In genomic region chr6:158627168-158627939, GRCh38 we compare ENCODE assay signal across 20 cellular contexts. TPM values are rescaled to one million over a fixed set of nuclear protein-coding genes. Genes with fewer than 3 reads are reported as not detected.
DNase-seq lines count a peak whose midpoint lies in the region; ATAC-seq and TF ChIP-seq lines count a peak whose summit lies in the region.
"Had no signal": no experiment of that assay in that cellular context is flagged by ENCODE, and none has a peak within 500 bp of the region (broad histone marks: within the 10 kb centered on the region; RNA-seq: fewer than 3 reads in every experiment).

No MANE protein-coding gene starts in this region.

- ATAC-seq in CD4-positive, CD25-positive, alpha-beta regulatory T cell (ENCODE audit: low read depth in 2 of 2): no peak
- ATAC-seq in natural killer cell (no peak), HG03097 (IDR thresholded peaks at IDR 0.05; ENCODE audit: low FRiP score, unreplicated experiment) (no peak)
- ATAC-seq: foreskin keratinocyte, psoas muscle had no signal

- intact Hi-C loops in CD14-positive monocyte (cut with micrococcal nuclease): no loop called here
- intact Hi-C loops in activated T-helper 2 cell treated with anti-CD3 and anti-CD28 coated beads, Interferon-gamma antibody, Interleukin-2, Interleukin-4, amounts not matched to agents 10 μg/mL and 5 μg/mL and 100 μg/mL, durations not matched to agents 14 hours and 24 hours and 36 hours (cut with micrococcal nuclease): no loop called here
- intact Hi-C loops in natural killer cell (cut with micrococcal nuclease): no loop called here

- H3K27ac Mint-ChIP-seq in CD14-positive monocyte (peak overlapping the region in 4 of 7 donors; percentile 20 to 65 (median 48)), natural killer cell (peak overlapping the region; percentile 82 to 90), HFFc6 (no peak overlapping the region)
- H3K27ac Mint-ChIP-seq in CD4-positive, CD25-positive, alpha-beta regulatory T cell: peak overlapping the region in 2 of 3 donors; percentile 76 to 83
- H3K27ac Mint-ChIP-seq in activated T-helper 2 cell treated with anti-CD3 and anti-CD28 coated beads, Interferon-gamma antibody, Interleukin-2, Interleukin-4, amounts not matched to agents 10 μg/mL and 5 μg/mL and 100 μg/mL, durations not matched to agents 14 hours and 24 hours and 36 hours: peak overlapping the region; percentile 8

- no peaks in the 10 kb centered on the region for H3K9me3 ChIP-seq in CD4-positive, CD25-positive, alpha-beta regulatory T cell (ENCODE audit: control insufficient read depth in 2 of 2, low read length in 2 of 2)
- H3K9me3 ChIP-seq: psoas muscle had no signal

- H3K4me3 Mint-ChIP-seq in CD14-positive monocyte (no peak overlapping the region), natural killer cell (no peak overlapping the region), HFFc6 (no peak overlapping the region)
- H3K4me3 Mint-ChIP-seq in CD4-positive, CD25-positive, alpha-beta regulatory T cell: no peak overlapping the region
- H3K4me3 Mint-ChIP-seq in activated T-helper 2 cell treated with anti-CD3 and anti-CD28 coated beads, Interferon-gamma antibody, Interleukin-2, Interleukin-4, amounts not matched to agents 10 μg/mL and 5 μg/mL and 100 μg/mL, durations not matched to agents 14 hours and 24 hours and 36 hours (ENCODE audit: low read depth): no peak overlapping the region

- H3K27me3 ChIP-seq in CD4-positive, CD25-positive, alpha-beta regulatory T cell (ENCODE audit: control insufficient read depth, insufficient read depth, low read length): no peaks in the 10 kb centered on the region
- H3K27me3 ChIP-seq: foreskin keratinocyte had no signal

- H3K27ac ChIP-seq in CD4-positive, CD25-positive, alpha-beta regulatory T cell (ENCODE audit: insufficient read depth, low read length, poor library complexity, severe bottlenecking): no peak overlapping the region
- H3K27ac ChIP-seq: foreskin keratinocyte, PC-9, psoas muscle had no signal

- H3K4me1 Mint-ChIP-seq in CD14-positive monocyte: peaks cover 10% of the 10 kb centered on the region
- peaks cover 7 to 12% (median 8%) of the 10 kb centered on the region in 4 donors for H3K4me1 Mint-ChIP-seq in CD4-positive, CD25-positive, alpha-beta regulatory T cell
- H3K4me1 Mint-ChIP-seq in activated T-helper 2 cell treated with anti-CD3 and anti-CD28 coated beads, Interferon-gamma antibody, Interleukin-2, Interleukin-4, amounts not matched to agents 10 μg/mL and 5 μg/mL and 100 μg/mL, durations not matched to agents 14 hours and 24 hours and 36 hours (ENCODE audit: low read depth): peaks cover 24% of the 10 kb centered on the region
- H3K4me1 Mint-ChIP-seq in natural killer cell: peaks cover 48 to 49% of the 10 kb centered on the region in 2 donors
- peaks cover 27% of the 10 kb centered on the region for H3K4me1 Mint-ChIP-seq in HFFc6 (ENCODE audit: low read depth)

- no peaks in the 10 kb centered on the region for H3K9me3 Mint-ChIP-seq in CD14-positive monocyte
- H3K9me3 Mint-ChIP-seq in CD4-positive, CD25-positive, alpha-beta regulatory T cell: peaks cover 0 to 2% (median 0%) of the 10 kb centered on the region in 7 donors
- H3K9me3 Mint-ChIP-seq in activated T-helper 2 cell treated with anti-CD3 and anti-CD28 coated beads, Interferon-gamma antibody, Interleukin-2, Interleukin-4, amounts not matched to agents 10 μg/mL and 5 μg/mL and 100 μg/mL, durations not matched to agents 14 hours and 24 hours and 36 hours: no peaks in the 10 kb centered on the region
- peaks cover 4 to 6% of the 10 kb centered on the region in 2 donors for H3K9me3 Mint-ChIP-seq in natural killer cell
- no peaks in the 10 kb centered on the region for H3K9me3 Mint-ChIP-seq in HFFc6

- no peak for DNase-seq in CD14-positive monocyte (ENCODE audit: low spot score)
- DNase-seq in CD4-positive, CD25-positive, alpha-beta regulatory T cell: no peak
- no peak for DNase-seq in activated T-helper 2 cell treated with anti-CD3 and anti-CD28 coated beads, Interferon-gamma antibody, Interleukin-2, Interleukin-4, amounts not matched to agents 10 μg/mL and 5 μg/mL and 100 μg/mL, durations not matched to agents 14 hours and 24 hours and 36 hours (ENCODE audit: low spot score)
- DNase-seq in natural killer cell: no peak
- DNase-seq in H4 (ENCODE audit: low spot score): no peak
- DNase-seq in HFFc6: no peak
- DNase-seq: activated CD4-positive, CD25-positive, alpha-beta regulatory T cell; activated effector memory CD4-positive, alpha-beta T cell treated with anti-CD3 and anti-CD28 coated beads, Interleukin-2, amount 50 U/mL, for 16 hours; C1 segment of cervical spinal cord; DND-41; foreskin keratinocyte; mesendoderm; NCI-H187; NCI-H524 treated with DMSO at 0.1 percent for 48 hours; PC-9; psoas muscle; stimulated activated CD4-positive, alpha-beta T cell treated with anti-CD3 and anti-CD28 coated beads, Interleukin-15, amount 100 ng/mL, for 24 hours; SW 1271; trophoblast cell had no signal

- H3K36me3 Mint-ChIP-seq in CD14-positive monocyte (peaks cover 75 to 89% of the 10 kb centered on the region in 2 donors), natural killer cell (peaks cover 21% of the 10 kb centered on the region), HFFc6 (ENCODE audit: low read depth) (peaks cover 39% of the 10 kb centered on the region; the same call in 1 of the 2 replicates)
- peaks cover 44% of the 10 kb centered on the region for H3K36me3 Mint-ChIP-seq in CD4-positive, CD25-positive, alpha-beta regulatory T cell
- peaks cover 75% of the 10 kb centered on the region for H3K36me3 Mint-ChIP-seq in activated T-helper 2 cell treated with anti-CD3 and anti-CD28 coated beads, Interferon-gamma antibody, Interleukin-2, Interleukin-4, amounts not matched to agents 10 μg/mL and 5 μg/mL and 100 μg/mL, durations not matched to agents 14 hours and 24 hours and 36 hours (ENCODE audit: low read depth)

- H3K36me3 ChIP-seq in CD4-positive, CD25-positive, alpha-beta regulatory T cell (ENCODE audit: control insufficient read depth, insufficient read depth, low read length): peaks cover 81% of the 10 kb centered on the region

- H3K4me1 ChIP-seq in CD4-positive, CD25-positive, alpha-beta regulatory T cell (ENCODE audit: control insufficient read depth, insufficient read depth, low read length, poor library complexity, severe bottlenecking): no peaks in the 10 kb centered on the region
- H3K4me1 ChIP-seq: foreskin keratinocyte had no signal

- H3K27me3 Mint-ChIP-seq in CD14-positive monocyte (ENCODE audit: low read depth in 3 of 3) (peaks cover 0 to 2% (median 0%) of the 10 kb centered on the region in 3 donors), natural killer cell (ENCODE audit: low read depth in 2 of 2) (no peaks in the 10 kb centered on the region), HFFc6 (ENCODE audit: insufficient read depth) (no peaks in the 10 kb centered on the region)
- H3K27me3 Mint-ChIP-seq in CD4-positive, CD25-positive, alpha-beta regulatory T cell: no peaks in the 10 kb centered on the region
- H3K27me3 Mint-ChIP-seq in activated T-helper 2 cell treated with anti-CD3 and anti-CD28 coated beads, Interferon-gamma antibody, Interleukin-2, Interleukin-4, amounts not matched to agents 10 μg/mL and 5 μg/mL and 100 μg/mL, durations not matched to agents 14 hours and 24 hours and 36 hours (ENCODE audit: low read depth): no peaks in the 10 kb centered on the region

- TF ChIP-seq CTCF in CD14-positive monocyte (IDR thresholded peaks at IDR 0.05) (no peak), natural killer cell (IDR thresholded peaks at IDR 0.05) (no peak), HFFc6 (IDR thresholded peaks at IDR 0.05) (no peak)

- no peak overlapping the region for H3K4me3 ChIP-seq in CD4-positive, CD25-positive, alpha-beta regulatory T cell (ENCODE audit: low read depth, low read length)
- H3K4me3 ChIP-seq: PC-9, psoas muscle had no signal

RNA-seq across cellular contexts. Expression of gene DYNLT1, which starts 17.2 kb away (rescaled TPM):
- polyA plus RNA-seq in CD14-positive monocyte: 100 to 1,000 TPM; 286 to 287 TPM
- 123 TPM for total RNA-seq in CD4-positive, CD25-positive, alpha-beta regulatory T cell
- polyA plus RNA-seq in CD4-positive, CD25-positive, alpha-beta regulatory T cell: 100 to 1,000 TPM; 103 to 127 (median 113) TPM
- 94.4 and 108 TPM in 2 replicates for total RNA-seq in activated T-helper 2 cell treated with anti-CD3 and anti-CD28 coated beads, Interferon-gamma antibody, Interleukin-2, Interleukin-4, amounts not matched to agents 10 μg/mL and 5 μg/mL and 100 μg/mL, durations not matched to agents 14 hours and 24 hours and 36 hours
- total RNA-seq in natural killer cell: 100 to 1,000 TPM in 1 of 3 donors, 10 to 100 TPM in 2; 85.7 to 106 (median 86.8) TPM
- total RNA-seq in H4 (2014; rRNA removed; shearing (Covaris generic)): 40.1 and 58.7 TPM in 2 replicates
- 100 to 1,000 TPM; 163 to 185 (median 170) TPM for total RNA-seq in HFFc6 (2021; fragmentation: NEBNext Ultra II Directional; extraction: Animal tissue kit (Norgen Biotek cat#: 25700))

RNA-seq across cellular contexts. Expression of gene SYTL3, which starts 22.5 kb away (rescaled TPM):
- polyA plus RNA-seq in CD14-positive monocyte: 10 to 100 TPM; 14.6 to 14.8 TPM
- total RNA-seq in CD4-positive, CD25-positive, alpha-beta regulatory T cell: 54.8 TPM
- polyA plus RNA-seq in CD4-positive, CD25-positive, alpha-beta regulatory T cell: 10 to 100 TPM; 12.2 to 15.5 (median 13.8) TPM
- 232 and 242 TPM in 2 replicates for total RNA-seq in activated T-helper 2 cell treated with anti-CD3 and anti-CD28 coated beads, Interferon-gamma antibody, Interleukin-2, Interleukin-4, amounts not matched to agents 10 μg/mL and 5 μg/mL and 100 μg/mL, durations not matched to agents 14 hours and 24 hours and 36 hours
- 100 to 1,000 TPM in 1 of 3 donors, 10 to 100 TPM in 2; 84.1 to 143 (median 89.0) TPM for total RNA-seq in natural killer cell
- 1.0 TPM in 1 of 2 replicates, not detected in the other for total RNA-seq in H4 (2014; rRNA removed; shearing (Covaris generic))
- 1 to 10 TPM; 3.1 to 5.7 (median 3.9) TPM for total RNA-seq in HFFc6 (2021; fragmentation: NEBNext Ultra II Directional; extraction: Animal tissue kit (Norgen Biotek cat#: 25700))
